ENCODE assay signal across 23 cellular contexts in the genomic region with DNA sequence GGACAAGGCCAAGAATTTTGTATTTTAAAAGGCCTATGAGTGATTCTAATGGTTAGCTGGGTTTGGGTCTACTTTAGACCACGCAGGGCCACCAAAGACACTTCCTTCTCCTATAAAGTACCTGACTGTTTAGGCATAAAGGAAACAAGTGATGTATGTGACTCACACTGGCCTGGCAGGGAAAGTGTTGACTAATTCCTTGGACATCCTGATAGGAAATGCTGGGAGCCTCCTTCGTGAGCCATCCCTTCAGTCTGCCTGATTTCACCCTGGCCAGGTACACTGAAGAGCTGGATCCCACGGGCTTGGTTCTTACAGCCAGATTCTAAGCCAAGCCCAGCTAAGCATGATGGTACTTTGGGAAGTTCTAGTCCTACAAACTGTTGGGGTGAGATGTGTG.
DNase-seq lines count a peak whose midpoint lies in the region; ATAC-seq, FAIRE-seq and TF ChIP-seq lines count a peak whose summit lies in the region.
"Had no signal": no experiment of that assay in that cellular context is flagged by ENCODE, and none has a peak within 500 bp of the region (broad histone marks: within the 10 kb centered on the region; RNA-seq: fewer than 3 reads in every experiment).

No MANE protein-coding gene starts in this region.

- H3K27ac ChIP-seq in PC-3 (ENCODE audit: low read length) (no peak overlapping the region), endodermal cell (ENCODE audit: low read depth, low read length) (no peak overlapping the region)
- H3K27ac ChIP-seq: neutrophil, right lobe of liver had no signal

- 96 to 100% methylated on average over 2 to 3 of the region's 3 CpGs for WGBS in endodermal cell (ENCODE audit: insufficient coverage in 1 of 2, insufficient read length in 1 of 2), 2 experiments

- ATAC-seq in PC-3: no peak
- no peak for ATAC-seq in HG03095 (IDR thresholded peaks at IDR 0.05; ENCODE audit: unreplicated experiment)
- ATAC-seq in activated CD8-positive, alpha-beta T cell treated with anti-CD3 and anti-CD28 coated beads for 36 hours: no peak
- ATAC-seq: GM12878, GM23338, HepG2, right lobe of liver had no signal

- H3F3A ChIP-seq in PC-3 (ENCODE audit: low read length, unreplicated experiment): no peaks in the 10 kb centered on the region

- H3K4me3 ChIP-seq in PC-3 (ENCODE audit: low read length) (no peak overlapping the region), endodermal cell (ENCODE audit: low read length) (no peak overlapping the region), BE2C (ENCODE audit: low read depth, low read length) (no peak overlapping the region)
- H3K4me3 ChIP-seq: GM12878, GM23338, right lobe of liver had no signal

- H3K27ac Mint-ChIP-seq in endodermal cell: no peak overlapping the region
- no peak overlapping the region for H3K27ac Mint-ChIP-seq in osteocyte (ENCODE audit: unreplicated experiment)
- no peak overlapping the region for H3K27ac Mint-ChIP-seq in activated CD8-positive, alpha-beta T cell treated with anti-CD3 and anti-CD28 coated beads for 36 hours
- H3K27ac Mint-ChIP-seq: activated naive CD8-positive, alpha-beta T cell treated with anti-CD3 and anti-CD28 coated beads, Interleukin-2, amount 10 ng/mL, durations not matched to agents 7 days and 5 days; CD4-positive, alpha-beta T cell; GM23338 had no signal

- FAIRE-seq in GM19239 (lab: Jason Lieb, UNC): no peak
- FAIRE-seq: GM12878, HepG2 had no signal

- H3K36me3 ChIP-seq in PC-3 (ENCODE audit: low read depth, low read length) (no peaks in the 10 kb centered on the region), endodermal cell (ENCODE audit: control insufficient read depth, insufficient read depth, low read length) (no peaks in the 10 kb centered on the region), BE2C (no peaks in the 10 kb centered on the region)
- H3K36me3 ChIP-seq: neutrophil, right lobe of liver had no signal

- H4K20me1 ChIP-seq in PC-3 (ENCODE audit: low read length): no peaks in the 10 kb centered on the region

- no peaks in the 10 kb centered on the region for H3K27me3 ChIP-seq in PC-3 (ENCODE audit: low read length)
- no peaks in the 10 kb centered on the region for H3K27me3 ChIP-seq in endodermal cell (ENCODE audit: control insufficient read depth, insufficient read depth, low read length, poor library complexity, severe bottlenecking)
- H3K27me3 ChIP-seq in BE2C: no peaks in the 10 kb centered on the region
- H3K27me3 ChIP-seq: neutrophil, right lobe of liver had no signal

- no peaks in the 10 kb centered on the region for H3K4me1 Mint-ChIP-seq in endodermal cell
- H3K4me1 Mint-ChIP-seq in osteocyte (ENCODE audit: unreplicated experiment): no peaks in the 10 kb centered on the region
- H3K4me1 Mint-ChIP-seq in activated CD8-positive, alpha-beta T cell treated with anti-CD3 and anti-CD28 coated beads for 36 hours (ENCODE audit: low read depth): no peaks in the 10 kb centered on the region
- H3K4me1 Mint-ChIP-seq: activated naive CD8-positive, alpha-beta T cell treated with anti-CD3 and anti-CD28 coated beads, Interleukin-2, amount 10 ng/mL, durations not matched to agents 7 days and 5 days; central memory CD8-positive, alpha-beta T cell; GM23338 had no signal

- intact Hi-C loops in PC-3 (cut with micrococcal nuclease): no loop called here
- intact Hi-C loops in activated CD8-positive, alpha-beta T cell treated with anti-CD3 and anti-CD28 coated beads for 36 hours (cut with micrococcal nuclease): no loop called here

- no peaks in the 10 kb centered on the region for H3K9me2 ChIP-seq in PC-3 (replicated peaks; ENCODE audit: low read length)

- no peaks in the 10 kb centered on the region for H3K9me3 Mint-ChIP-seq in endodermal cell
- peaks cover 19% of the 10 kb centered on the region for H3K9me3 Mint-ChIP-seq in osteocyte (ENCODE audit: unreplicated experiment)
- no peaks in the 10 kb centered on the region for H3K9me3 Mint-ChIP-seq in activated CD8-positive, alpha-beta T cell treated with anti-CD3 and anti-CD28 coated beads for 36 hours
- H3K9me3 Mint-ChIP-seq: CD4-positive, alpha-beta T cell; central memory CD8-positive, alpha-beta T cell; GM23338 had no signal

- no peak for TF ChIP-seq CTCF in PC-3 (conservative IDR thresholded peaks at IDR 0.05; ENCODE audit: low read depth, low read length)
- TF ChIP-seq CTCF in endodermal cell (conservative IDR thresholded peaks at IDR 0.05): no peak
- TF ChIP-seq CTCF in osteocyte (IDR thresholded peaks at IDR 0.05): no peak
- TF ChIP-seq CTCF in BE2C (IDR thresholded peaks at IDR 0.05; ENCODE audit: low read depth, low read length): no peak
- TF ChIP-seq CTCF in activated CD8-positive, alpha-beta T cell treated with anti-CD3 and anti-CD28 coated beads for 36 hours (IDR thresholded peaks at IDR 0.05): no peak

- CTCF ChIA-PET in PC-3 (lab: Charles Lee): no interaction called here
- CTCF ChIA-PET in activated CD8-positive, alpha-beta T cell treated with anti-CD3 and anti-CD28 coated beads for 36 hours (lab: Charles Lee): no interaction called here

- H3K4me2 ChIP-seq in PC-3 (ENCODE audit: low read length): no peak overlapping the region
- H3K4me2 ChIP-seq: GM23338 had no signal

- DNase-seq in GM04503 (ENCODE audit: low read depth) (peak; percentile 6), PC-3 (peak; percentile 61), endodermal cell (peak; percentile 38), osteocyte (ENCODE audit: extremely low spot score, unreplicated experiment) (peak; percentile 59), BE2C (no peak), GM19239 (ENCODE audit: insufficient read length, low spot score) (no peak)
- no peak for DNase-seq in activated CD8-positive, alpha-beta T cell treated with anti-CD3 and anti-CD28 coated beads for 36 hours
- DNase-seq: activated CD4-positive, alpha-beta T cell treated with anti-CD3 and anti-CD28 coated beads for 4 hours; activated naive CD8-positive, alpha-beta T cell treated with anti-CD3 and anti-CD28 coated beads, Interleukin-2, amount 10 ng/mL, durations not matched to agents 7 days and 5 days; activated T-cell treated with anti-CD3 and anti-CD28 coated beads, Interleukin-2, amount 50 U/mL, for 1 hour; CD4-positive, alpha-beta T cell; EL; MV-4-11; NCI-H82; right lobe of liver; stimulated activated CD4-positive, alpha-beta T cell treated with anti-CD3 and anti-CD28 coated beads, Interleukin-4, amount 100 ng/mL, for 1 hour; stimulated activated CD8-positive, alpha-beta memory T cell treated with anti-CD3 and anti-CD28 coated beads, Interleukin-4, amount 100 ng/mL, for 48 hours had no signal

- POLR2A ChIA-PET in PC-3 (lab: Charles Lee; ENCODE audit: unreplicated experiment): no interaction called here
- POLR2A ChIA-PET in activated CD8-positive, alpha-beta T cell treated with anti-CD3 and anti-CD28 coated beads for 36 hours (lab: Charles Lee): no interaction called here

- H3K79me2 ChIP-seq in PC-3 (ENCODE audit: low read length): no peaks in the 10 kb centered on the region

- H3K9ac ChIP-seq in PC-3 (ENCODE audit: low read length) (no peak overlapping the region), endodermal cell (ENCODE audit: extremely low read depth, low read length, poor library complexity, severe bottlenecking) (no peak overlapping the region)

- H3K27me3 Mint-ChIP-seq in endodermal cell (ENCODE audit: insufficient read depth) (peaks cover 3% of the 10 kb centered on the region), osteocyte (ENCODE audit: unreplicated experiment) (no peaks in the 10 kb centered on the region)
- H3K27me3 Mint-ChIP-seq in activated CD8-positive, alpha-beta T cell treated with anti-CD3 and anti-CD28 coated beads for 36 hours: peaks cover 9% of the 10 kb centered on the region
- H3K27me3 Mint-ChIP-seq: CD4-positive, alpha-beta T cell had no signal

- H3K9me3 ChIP-seq in PC-3 (ENCODE audit: low read length) (no peaks in the 10 kb centered on the region), endodermal cell (ENCODE audit: control insufficient read depth, low read length) (no peaks in the 10 kb centered on the region), BE2C (no peaks in the 10 kb centered on the region)
- H3K9me3 ChIP-seq: neutrophil, right lobe of liver had no signal

- BruUV-seq in PC-3 (replicated peaks; lab: Mats Ljungman, UMichigan): no TSS peak

- no peaks in the 10 kb centered on the region; the same call in 1 of the 2 replicates for H3K4me1 ChIP-seq in PC-3 (ENCODE audit: insufficient read depth, low read length)
- no peaks in the 10 kb centered on the region for H3K4me1 ChIP-seq in endodermal cell (ENCODE audit: control insufficient read depth, insufficient read depth, low read length)
- no peaks in the 10 kb centered on the region for H3K4me1 ChIP-seq in BE2C
- H3K4me1 ChIP-seq: right lobe of liver had no signal

- H3K36me3 Mint-ChIP-seq in endodermal cell (ENCODE audit: low read depth) (no peaks in the 10 kb centered on the region), osteocyte (ENCODE audit: unreplicated experiment) (no peaks in the 10 kb centered on the region)
- no peaks in the 10 kb centered on the region for H3K36me3 Mint-ChIP-seq in activated CD8-positive, alpha-beta T cell treated with anti-CD3 and anti-CD28 coated beads for 36 hours (ENCODE audit: low read depth)
- H3K36me3 Mint-ChIP-seq: activated naive CD8-positive, alpha-beta T cell treated with anti-CD3 and anti-CD28 coated beads, Interleukin-2, amount 10 ng/mL, durations not matched to agents 7 days and 5 days had no signal

- H3K4me3 Mint-ChIP-seq in endodermal cell (no peak overlapping the region), osteocyte (ENCODE audit: unreplicated experiment) (no peak overlapping the region)
- no peak overlapping the region for H3K4me3 Mint-ChIP-seq in activated CD8-positive, alpha-beta T cell treated with anti-CD3 and anti-CD28 coated beads for 36 hours
- H3K4me3 Mint-ChIP-seq: activated naive CD8-positive, alpha-beta T cell treated with anti-CD3 and anti-CD28 coated beads, Interleukin-2, amount 10 ng/mL, durations not matched to agents 7 days and 5 days; CD4-positive, alpha-beta T cell; central memory CD8-positive, alpha-beta T cell; GM23338 had no signal

- H2AFZ ChIP-seq in PC-3 (ENCODE audit: low read length): no peak overlapping the region
- H2AFZ ChIP-seq: GM23338 had no signal

Comparison
In these comparisons a context has a peak if more than half of its experiments do, and no peak if none do; other contexts are left out.
1. DNase-seq: peak in GM04503 (single experiment), PC-3 (single experiment), endodermal cell (single experiment) and osteocyte (single experiment); none in BE2C (single experiment), GM19239 (single experiment) and activated CD8-positive, alpha-beta T cell treated with anti-CD3 and anti-CD28 coated beads for 36 hours (single experiment).